22 cellular contexts compared by ENCODE assay signal in the genomic region with DNA sequence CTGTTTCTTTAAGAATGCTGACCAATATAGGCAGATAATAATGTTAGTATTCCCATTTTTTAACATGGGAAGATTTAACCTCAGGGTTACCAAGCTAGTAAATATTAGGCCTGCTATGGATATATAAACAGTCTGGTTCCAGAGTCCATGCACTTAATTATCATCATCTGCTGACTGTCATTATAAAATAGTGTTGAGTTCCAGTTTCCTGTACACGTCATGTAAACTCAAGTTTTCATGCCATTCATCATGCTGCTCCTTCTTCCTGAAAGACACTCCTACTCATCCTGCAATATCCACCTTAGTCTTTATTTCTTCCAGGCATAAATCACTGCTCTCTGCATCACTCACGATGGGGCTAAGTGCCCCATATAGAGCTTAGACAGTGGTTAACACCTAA.
"Had no signal": no experiment of that assay in that cellular context is flagged by ENCODE, and none has a peak within 500 bp of the region (broad histone marks: within the 10 kb centered on the region; RNA-seq: fewer than 3 reads in every experiment).

No MANE protein-coding gene starts in this region.

- H3K36me3 ChIP-seq: ovary, upper lobe of right lung had no signal

- ATAC-seq: activated CD8-positive, alpha-beta T cell treated with anti-CD3 and anti-CD28 coated beads for 36 hours; body of pancreas; left ventricle myocardium superior; mucosa of descending colon; naive thymus-derived CD4-positive, alpha-beta T cell; psoas muscle; right cardiac atrium; stimulated activated memory B cell treated with anti-CD40 and anti-IgM and Interleukin-4, amounts not matched to agents 10 μg/mL and 1 μg/mL and 100 μg/mL, for 72 hours; upper lobe of right lung had no signal

- DNase-seq: activated B cell treated with CpG ODN at 0.5 μM for 24 hours; activated CD4-positive, alpha-beta T cell treated with anti-CD3 and anti-CD28 coated beads for 48 hours; activated CD8-positive, alpha-beta T cell treated with anti-CD3 and anti-CD28 coated beads for 36 hours; activated naive CD4-positive, alpha-beta T cell treated with Interleukin-2 at 50 U/mL for 16 hours; activated naive CD8-positive, alpha-beta T cell treated with anti-CD3 and anti-CD28 coated beads, Interleukin-2, amount 10 ng/mL, durations not matched to agents 7 days and 5 days; activated T-cell treated with anti-CD3 and anti-CD28 coated beads, Interleukin-2, amount 50 U/mL, for 24 hours; body of pancreas; endodermal cell; immature natural killer cell; kidney glomerular epithelial cell; left ventricle myocardium superior; mucosa of descending colon; naive thymus-derived CD4-positive, alpha-beta T cell; ovary; psoas muscle; right cardiac atrium; stimulated activated CD4-positive, alpha-beta T cell treated with anti-CD3 and anti-CD28 coated beads, Interleukin-4, amount 100 ng/mL, for 4 hours; testis; upper lobe of right lung had no signal

- H3K27me3 ChIP-seq: body of pancreas, ovary, testis, upper lobe of right lung had no signal

- H3K4me3 ChIP-seq: body of pancreas, mucosa of descending colon, ovary, psoas muscle, skin epidermis, testis, upper lobe of right lung had no signal

- H3K27ac ChIP-seq: body of pancreas, epithelial cell of prostate, ovary, psoas muscle, skin epidermis, testis, upper lobe of right lung had no signal

- H3K4me1 ChIP-seq: body of pancreas, psoas muscle, testis, upper lobe of right lung had no signal

- H3K9me3 ChIP-seq: body of pancreas, mucosa of descending colon, ovary, psoas muscle, testis, upper lobe of right lung had no signal
